Comparison of ENCODE assay signal across 8 cellular contexts in genomic region chr4:472881-473574, GRCh38.
DNase-seq lines count a peak whose midpoint lies in the region; ATAC-seq lines count a peak whose summit lies in the region.

No MANE protein-coding gene starts in this region.

- no peak for ATAC-seq in HG03039 (IDR thresholded peaks at IDR 0.05; ENCODE audit: unreplicated experiment)

- peak overlapping the region; percentile 99 for H3K27ac Mint-ChIP-seq in activated naive CD4-positive, alpha-beta T cell treated with anti-CD3 and anti-CD28 coated beads, Interleukin-2, amount 10 ng/mL, durations not matched to agents 7 days and 5 days

- H3K9ac ChIP-seq in duodenal mucosa (ENCODE audit: low read depth in 1 of 2, low read length in 2 of 2) (peak overlapping the region; percentile 89 to 91), mucosa of rectum (ENCODE audit: low read depth in 1 of 2, low read length in 2 of 2) (peak overlapping the region; percentile 90 to 92)

- H3K4me3 ChIP-seq in duodenal mucosa (ENCODE audit: low read depth in 1 of 2, low read length in 2 of 2) (peak overlapping the region; percentile 85 to 91), mucosa of rectum (ENCODE audit: low read length in 2 of 2) (peak overlapping the region; percentile 86 to 94)

- no peaks in the 10 kb centered on the region for H3K27me3 Mint-ChIP-seq in activated naive CD4-positive, alpha-beta T cell treated with anti-CD3 and anti-CD28 coated beads, Interleukin-2, amount 10 ng/mL, durations not matched to agents 7 days and 5 days

- H3K4me3 Mint-ChIP-seq in activated naive CD4-positive, alpha-beta T cell treated with anti-CD3 and anti-CD28 coated beads, Interleukin-2, amount 10 ng/mL, durations not matched to agents 7 days and 5 days: peak overlapping the region; percentile 99

- H3K36me3 Mint-ChIP-seq in activated naive CD4-positive, alpha-beta T cell treated with anti-CD3 and anti-CD28 coated beads, Interleukin-2, amount 10 ng/mL, durations not matched to agents 7 days and 5 days: peaks cover 73% of the 10 kb centered on the region

- H3K36me3 ChIP-seq in duodenal mucosa (ENCODE audit: control insufficient read depth in 1 of 2, insufficient read depth in 2 of 2, low read length in 2 of 2) (peaks cover 18 to 44% of the 10 kb centered on the region in 2 donors), mucosa of rectum (ENCODE audit: control insufficient read depth in 2 of 2, insufficient read depth in 2 of 2, low read length in 2 of 2) (peaks cover 28 to 36% of the 10 kb centered on the region in 2 donors)

- H3K4me1 ChIP-seq in duodenal mucosa (ENCODE audit: control insufficient read depth in 1 of 2, insufficient read depth in 2 of 2, low read length in 2 of 2) (peaks cover 0 to 6% of the 10 kb centered on the region in 2 donors), mucosa of rectum (ENCODE audit: control insufficient read depth in 2 of 2, insufficient read depth in 2 of 2, low read length in 2 of 2) (peaks cover 5 to 6% of the 10 kb centered on the region in 2 donors)

- CTCF ChIA-PET in activated naive CD4-positive, alpha-beta T cell treated with anti-CD3 and anti-CD28 coated beads, Interleukin-2, amount 10 ng/mL, durations not matched to agents 7 days and 5 days (lab: Charles Lee): no interaction called here

- no peaks in the 10 kb centered on the region for H3K27me3 ChIP-seq in duodenal mucosa (ENCODE audit: control insufficient read depth in 1 of 2, insufficient read depth in 2 of 2, low read length in 2 of 2)
- no peaks in the 10 kb centered on the region for H3K27me3 ChIP-seq in mucosa of rectum (ENCODE audit: control insufficient read depth in 2 of 2, insufficient read depth in 2 of 2, low read length in 2 of 2)

- peaks cover 35% of the 10 kb centered on the region for H3K4me1 Mint-ChIP-seq in activated naive CD4-positive, alpha-beta T cell treated with anti-CD3 and anti-CD28 coated beads, Interleukin-2, amount 10 ng/mL, durations not matched to agents 7 days and 5 days

- H3K9me3 Mint-ChIP-seq in activated naive CD4-positive, alpha-beta T cell treated with anti-CD3 and anti-CD28 coated beads, Interleukin-2, amount 10 ng/mL, durations not matched to agents 7 days and 5 days: peaks cover 52% of the 10 kb centered on the region

- H3K27ac ChIP-seq in duodenal mucosa (ENCODE audit: low read depth, low read length) (peak overlapping the region; percentile 88), mucosa of rectum (ENCODE audit: low read depth in 2 of 2, low read length in 2 of 2) (peak overlapping the region; percentile 90 to 94)

- peaks cover 30 to 36% of the 10 kb centered on the region in 2 donors for H3K9me3 ChIP-seq in duodenal mucosa (ENCODE audit: control insufficient read depth in 1 of 2, low read length in 2 of 2)
- peaks cover 18 to 33% of the 10 kb centered on the region in 2 donors for H3K9me3 ChIP-seq in mucosa of rectum (ENCODE audit: control insufficient read depth in 2 of 2, low read length in 2 of 2)

- no peak for DNase-seq in activated naive CD4-positive, alpha-beta T cell treated with anti-CD3 and anti-CD28 coated beads, Interleukin-2, amount 10 ng/mL, durations not matched to agents 7 days and 5 days
- no peak for DNase-seq in activated naive CD4-positive, alpha-beta T cell treated with anti-CD3 and anti-CD28 coated beads, Interleukin-2, amount 50 U/mL, for 16 hours
- DNase-seq in OCI-M1 (lab: John Stamatoyannopoulos, UW): peak; percentile 37
- DNase-seq in NCI-H1694 (lab: John Stamatoyannopoulos, UW): no peak
- DNase-seq in NCI-H1436 (lab: John Stamatoyannopoulos, UW): no peak
